Comparison of ENCODE assay signal across 29 cellular contexts in genomic region chr15:53171571-53171970, GRCh38.
"Had no signal": no experiment of that assay in that cellular context is flagged by ENCODE, and none has a peak within 500 bp of the region (broad histone marks: within the 10 kb centered on the region; RNA-seq: fewer than 3 reads in every experiment).

No MANE protein-coding gene starts in this region.

- ATAC-seq: stimulated activated effector memory CD8-positive, alpha-beta T cell treated with anti-CD3 and anti-CD28 coated beads, Interleukin-12 subunit alpha, Interleukin-12 subunit beta, amount 100 ng/mL, for 72 hours; stimulated activated memory B cell treated with anti-CD40 and anti-IgM and Interleukin-4, amounts not matched to agents 10 μg/mL and 1 μg/mL and 100 μg/mL, for 72 hours; stimulated activated naive B cell treated with anti-CD40 and anti-IgM and Interleukin-4, amounts not matched to agents 10 μg/mL and 1 μg/mL and 100 μg/mL, for 72 hours; stimulated activated naive CD8-positive, alpha-beta T cell treated with anti-CD3 and anti-CD28 coated beads, Interleukin-15, amount 100 ng/mL, for 72 hours; stimulated activated naive CD8-positive, alpha-beta T cell treated with anti-CD3 and anti-CD28 coated beads, Interleukin-15, Interleukin-2, amounts not matched to agents 100 U/mL and 50 U/mL, for 24 hours; upper lobe of right lung had no signal

- H3K4me3 ChIP-seq: stomach, suprapubic skin, testis, thoracic aorta, thyroid gland, tibial artery, tibial nerve, transverse colon, upper lobe of left lung, upper lobe of right lung, uterus, vagina had no signal

- H3K4me1 Mint-ChIP-seq: stimulated activated effector memory CD8-positive, alpha-beta T cell treated with anti-CD3 and anti-CD28 coated beads, Interleukin-12 subunit alpha, Interleukin-12 subunit beta, amount 100 ng/mL, for 72 hours; stimulated activated memory B cell treated with anti-CD40 and anti-IgM and Interleukin-4, amounts not matched to agents 10 μg/mL and 1 μg/mL and 100 μg/mL, for 72 hours; stimulated activated naive B cell treated with anti-CD40 and anti-IgM and Interleukin-4, amounts not matched to agents 10 μg/mL and 1 μg/mL and 100 μg/mL, for 72 hours; stimulated activated naive CD8-positive, alpha-beta T cell treated with anti-CD3 and anti-CD28 coated beads, Interleukin-15, amount 100 ng/mL, for 72 hours had no signal

- H3K9me3 ChIP-seq: stomach, suprapubic skin, testis, thoracic aorta, thyroid gland, tibial artery, tibial nerve, transverse colon, upper lobe of left lung, upper lobe of right lung, uterus, vagina had no signal

- H3K27ac Mint-ChIP-seq: stimulated activated effector memory CD8-positive, alpha-beta T cell treated with anti-CD3 and anti-CD28 coated beads, Interleukin-12 subunit alpha, Interleukin-12 subunit beta, amount 100 ng/mL, for 72 hours; stimulated activated memory B cell treated with anti-CD40 and anti-IgM and Interleukin-4, amounts not matched to agents 10 μg/mL and 1 μg/mL and 100 μg/mL, for 72 hours; stimulated activated naive B cell treated with anti-CD40 and anti-IgM and Interleukin-4, amounts not matched to agents 10 μg/mL and 1 μg/mL and 100 μg/mL, for 72 hours; stimulated activated naive CD8-positive, alpha-beta T cell treated with anti-CD3 and anti-CD28 coated beads, Interleukin-15, amount 100 ng/mL, for 72 hours; stimulated activated naive CD8-positive, alpha-beta T cell treated with anti-CD3 and anti-CD28 coated beads, Interleukin-15, Interleukin-2, amounts not matched to agents 100 ng/mL and 50 ng/mL, for 24 hours; type B pancreatic cell had no signal

- H3K4me1 ChIP-seq: stomach, suprapubic skin, testis, thyroid gland, tibial artery, tibial nerve, transverse colon, upper lobe of left lung, upper lobe of right lung, uterus, vagina had no signal

- H3K27me3 ChIP-seq: suprapubic skin, testis, thyroid gland, tibial artery, tibial nerve, transverse colon, upper lobe of left lung, upper lobe of right lung, uterus, vagina had no signal

- FAIRE-seq: urothelium cell line had no signal

- H3K27ac ChIP-seq: stomach, suprapubic skin, testis, thoracic aorta, thyroid gland, tibial artery, tibial nerve, transverse colon, upper lobe of left lung, upper lobe of right lung, uterus, vagina had no signal

- H3K4me3 Mint-ChIP-seq: stimulated activated effector memory CD8-positive, alpha-beta T cell treated with anti-CD3 and anti-CD28 coated beads, Interleukin-12 subunit alpha, Interleukin-12 subunit beta, amount 100 ng/mL, for 72 hours; stimulated activated memory B cell treated with anti-CD40 and anti-IgM and Interleukin-4, amounts not matched to agents 10 μg/mL and 1 μg/mL and 100 μg/mL, for 72 hours; stimulated activated naive B cell treated with anti-CD40 and anti-IgM and Interleukin-4, amounts not matched to agents 10 μg/mL and 1 μg/mL and 100 μg/mL, for 72 hours; stimulated activated naive CD8-positive, alpha-beta T cell treated with anti-CD3 and anti-CD28 coated beads, Interleukin-15, amount 100 ng/mL, for 72 hours; stimulated activated naive CD8-positive, alpha-beta T cell treated with anti-CD3 and anti-CD28 coated beads, Interleukin-15, Interleukin-2, amounts not matched to agents 100 ng/mL and 50 ng/mL, for 24 hours; type B pancreatic cell had no signal

- H3K36me3 Mint-ChIP-seq: stimulated activated effector memory CD8-positive, alpha-beta T cell treated with anti-CD3 and anti-CD28 coated beads, Interleukin-12 subunit alpha, Interleukin-12 subunit beta, amount 100 ng/mL, for 72 hours; stimulated activated memory B cell treated with anti-CD40 and anti-IgM and Interleukin-4, amounts not matched to agents 10 μg/mL and 1 μg/mL and 100 μg/mL, for 72 hours; stimulated activated naive B cell treated with anti-CD40 and anti-IgM and Interleukin-4, amounts not matched to agents 10 μg/mL and 1 μg/mL and 100 μg/mL, for 72 hours; type B pancreatic cell had no signal

- H3K36me3 ChIP-seq: stomach, suprapubic skin, thoracic aorta, thyroid gland, tibial artery, tibial nerve, transverse colon, upper lobe of left lung, upper lobe of right lung, uterus, vagina had no signal

- H3K9me3 Mint-ChIP-seq: stimulated activated effector memory CD8-positive, alpha-beta T cell treated with anti-CD3 and anti-CD28 coated beads, Interleukin-12 subunit alpha, Interleukin-12 subunit beta, amount 100 ng/mL, for 72 hours; stimulated activated memory B cell treated with anti-CD40 and anti-IgM and Interleukin-4, amounts not matched to agents 10 μg/mL and 1 μg/mL and 100 μg/mL, for 72 hours; stimulated activated naive B cell treated with anti-CD40 and anti-IgM and Interleukin-4, amounts not matched to agents 10 μg/mL and 1 μg/mL and 100 μg/mL, for 72 hours; stimulated activated naive CD8-positive, alpha-beta T cell treated with anti-CD3 and anti-CD28 coated beads, Interleukin-15, amount 100 ng/mL, for 72 hours; stimulated activated naive CD8-positive, alpha-beta T cell treated with anti-CD3 and anti-CD28 coated beads, Interleukin-15, Interleukin-2, amounts not matched to agents 100 ng/mL and 50 ng/mL, for 24 hours; type B pancreatic cell had no signal

- DNase-seq: stimulated activated CD4-positive, alpha-beta T cell treated with anti-CD3 and anti-CD28 coated beads, Interleukin-2, amount 100 ng/mL, for 48 hours; stimulated activated CD4-positive, alpha-beta T cell treated with anti-CD3 and anti-CD28 coated beads, Interleukin-4, amount 100 ng/mL, for 1 hour; stimulated activated CD4-positive, alpha-beta T cell treated with anti-CD3 and anti-CD28 coated beads, Interleukin-4, amount 100 ng/mL, for 24 hours; stimulated activated CD4-positive, alpha-beta T cell treated with anti-CD3 and anti-CD28 coated beads, Interleukin-4, amount 100 ng/mL, for 4 hours; stimulated activated CD8-positive, alpha-beta memory T cell treated with anti-CD3 and anti-CD28 coated beads, Interleukin-4, amount 100 ng/mL, for 48 hours; stimulated activated naive B cell treated with anti-CD40 and anti-IgM and Interleukin-4, amounts not matched to agents 10 μg/mL and 1 μg/mL and 100 μg/mL, for 72 hours; stimulated activated naive CD4-positive, alpha-beta T cell; stimulated activated naive CD4-positive, alpha-beta T cell treated with Interleukin-2 at 50 U/mL for 16 hours; stimulated activated naive CD8-positive, alpha-beta T cell treated with anti-CD3 and anti-CD28 coated beads, Interleukin-15, amount 100 ng/mL, for 72 hours; stimulated activated naive CD8-positive, alpha-beta T cell treated with anti-CD3 and anti-CD28 coated beads, Interleukin-15, Interleukin-2, amounts not matched to agents 100 U/mL and 50 U/mL, for 24 hours; stomach; substantia nigra; testis; thyroid gland; tibial artery; transverse colon; trophoblast cell; upper lobe of left lung; upper lobe of right lung; uterus had no signal
